26 cellular contexts compared by ENCODE assay signal in the genomic region with DNA sequence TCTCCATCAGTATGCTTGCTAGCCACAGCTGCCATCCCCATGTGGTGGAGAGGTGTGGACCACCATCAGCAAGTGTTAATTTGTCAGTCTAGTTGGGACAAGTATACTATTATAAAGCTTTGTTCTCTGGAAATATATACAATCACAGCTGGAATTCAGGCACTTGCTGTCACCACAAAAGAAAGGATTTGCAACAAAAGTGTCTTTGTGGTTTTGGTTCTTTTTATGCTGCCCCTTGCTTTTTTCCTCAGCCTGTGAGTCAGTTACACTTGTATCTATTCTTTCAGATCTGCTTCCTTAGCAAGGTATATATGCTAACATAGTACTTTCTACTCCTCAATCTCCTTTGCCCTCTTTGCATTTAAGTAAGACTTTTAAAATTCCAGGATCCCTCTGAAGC.
"Had no signal": no experiment of that assay in that cellular context is flagged by ENCODE, and none has a peak within 500 bp of the region (broad histone marks: within the 10 kb centered on the region; RNA-seq: fewer than 3 reads in every experiment).

No MANE protein-coding gene starts in this region.

- H3K27me3 ChIP-seq: adrenal gland, body of pancreas, colonic mucosa, heart right ventricle had no signal

- H3K9me3 ChIP-seq: adrenal gland, body of pancreas, colonic mucosa, heart right ventricle had no signal

- DNase-seq: activated CD4-positive, alpha-beta memory T cell treated with anti-CD3 and anti-CD28 coated beads for 36 hours; activated CD4-positive, alpha-beta T cell treated with anti-CD3 and anti-CD28 coated beads for 36 hours; activated CD4-positive, alpha-beta T cell treated with anti-CD3 and anti-CD28 coated beads, Interleukin-2, amount 10 ng/mL, durations not matched to agents 24 days and 14 days; activated CD4-positive, CD25-positive, alpha-beta regulatory T cell; activated CD4-positive, CD25-positive, alpha-beta regulatory T cell treated with anti-CD3 and anti-CD28 coated beads, Interleukin-2, amount 50 U/mL, for 72 hours; activated CD8-positive, alpha-beta memory T cell treated with anti-CD3 and anti-CD28 coated beads, Interleukin-2, amount 10 ng/mL, durations not matched to agents 7 days and 5 days; activated CD8-positive, alpha-beta memory T cell treated with anti-CD3 and anti-CD28 coated beads, Interleukin-2, amount 50 U/mL, for 4 hours; activated CD8-positive, alpha-beta T cell treated with anti-CD3 and anti-CD28 coated beads, Interleukin-2, amount 10 ng/mL, durations not matched to agents 7 days and 5 days; activated effector memory CD4-positive, alpha-beta T cell treated with anti-CD3 and anti-CD28 coated beads, Interleukin-2, amount 50 U/mL, for 16 hours; activated naive CD4-positive, alpha-beta T cell treated with anti-CD3 and anti-CD28 coated beads for 36 hours; activated naive CD8-positive, alpha-beta T cell treated with anti-CD3 and anti-CD28 coated beads for 36 hours; activated naive CD8-positive, alpha-beta T cell treated with anti-CD3 and anti-CD28 coated beads, Interleukin-2, amount 50 U/mL, for 24 hours; activated T-cell treated with anti-CD3 and anti-CD28 coated beads, Interleukin-2, amount 50 U/mL, for 1 hour; activated T-cell treated with anti-CD3 and anti-CD28 coated beads, Interleukin-2, amount 50 U/mL, for 48 hours; adrenal gland; amygdala; aorta; body of pancreas; caudate nucleus; colonic mucosa; effector CD8-positive, alpha-beta T cell; foreskin fibroblast; glutamatergic neuron; heart right ventricle; T-helper 2 cell had no signal

- H3K36me3 ChIP-seq: adrenal gland, colonic mucosa, heart right ventricle had no signal

- H3K27ac ChIP-seq: adrenal gland, body of pancreas, colonic mucosa, heart right ventricle had no signal

- ATAC-seq: activated CD4-positive, alpha-beta T cell treated with anti-CD3 and anti-CD28 coated beads for 36 hours; activated CD8-positive, alpha-beta memory T cell treated with anti-CD3 and anti-CD28 coated beads, Interleukin-2, amount 10 ng/mL, durations not matched to agents 7 days and 5 days; activated CD8-positive, alpha-beta T cell treated with anti-CD3 and anti-CD28 coated beads, Interleukin-2, amount 10 ng/mL, durations not matched to agents 7 days and 5 days; activated naive CD8-positive, alpha-beta T cell treated with anti-CD3 and anti-CD28 coated beads, Interleukin-2, amount 50 U/mL, for 24 hours; body of pancreas; esophagus mucosa; heart right ventricle had no signal

- H3K4me3 ChIP-seq: adrenal gland, body of pancreas, colonic mucosa, heart right ventricle had no signal

- H3K4me1 ChIP-seq: adrenal gland, body of pancreas, colonic mucosa, heart right ventricle had no signal
